In genomic region chr1:47709302-47710074, GRCh38 we compare ENCODE assay signal across 8 cellular contexts.
A peak's percentile ranks its signal among the peaks of the same experiment; 100 is the strongest.
DNase-seq lines count a peak whose midpoint lies in the region; ATAC-seq and TF ChIP-seq lines count a peak whose summit lies in the region.

No MANE protein-coding gene starts in this region.

- POLR2A ChIA-PET in CD4-positive, alpha-beta T cell (lab: Charles Lee) = no interaction called here

- peaks cover 8% of the 10 kb centered on the region for H3K4me1 Mint-ChIP-seq in CD4-positive, alpha-beta T cell (ENCODE audit: low read depth)
- peaks cover 0 to 4% of the 10 kb centered on the region in 2 donors for H3K4me1 Mint-ChIP-seq in immature natural killer cell

- no peaks in the 10 kb centered on the region for H3K36me3 ChIP-seq in prostate gland

- H3K9me3 Mint-ChIP-seq in CD4-positive, alpha-beta T cell = no peaks in the 10 kb centered on the region
- H3K9me3 Mint-ChIP-seq in immature natural killer cell = no peaks in the 10 kb centered on the region

- no peaks in the 10 kb centered on the region for H3K9me3 ChIP-seq in CD4-positive, alpha-beta T cell (ENCODE audit: control insufficient read depth, low read length)
- H3K9me3 ChIP-seq in prostate gland = no peaks in the 10 kb centered on the region

- H3K27me3 ChIP-seq in CD4-positive, alpha-beta T cell (ENCODE audit: control insufficient read depth, insufficient read depth, low read length) = peaks cover 90% of the 10 kb centered on the region
- H3K27me3 ChIP-seq in prostate gland (replicated peaks; ENCODE audit: insufficient read depth) = peaks cover 16% of the 10 kb centered on the region

- H3K4me3 ChIP-seq in HFF-Myc (replicated peaks; ENCODE audit: low read depth, low read length) (peak overlapping the region; percentile 15), WI38 (ENCODE audit: low read depth, low read length) (no peak overlapping the region), prostate gland (peak overlapping the region; percentile 8 to 22)

- peaks cover 9% of the 10 kb centered on the region for H3K4me1 ChIP-seq in prostate gland (replicated peaks)

- TF ChIP-seq CTCF in CD4-positive, alpha-beta T cell (IDR thresholded peaks at IDR 0.05) = no peak
- peak; percentile 11 for TF ChIP-seq CTCF in HFF-Myc (IDR thresholded peaks at IDR 0.05; ENCODE audit: low read depth, low read length, missing control alignments)
- TF ChIP-seq CTCF in WI38 (IDR thresholded peaks at IDR 0.05; ENCODE audit: low read depth, low read length) = 0 out of 2 replicates have a peak, but pooled peaks have one; percentile 15
- peak in 3 of 4 experiments; percentile 8 to 45 (median 23) for TF ChIP-seq CTCF in prostate gland (IDR thresholded peaks at IDR 0.05)

- no peaks in the 10 kb centered on the region for H3K36me3 Mint-ChIP-seq in CD4-positive, alpha-beta T cell (ENCODE audit: low read depth)
- no peaks in the 10 kb centered on the region for H3K36me3 Mint-ChIP-seq in immature natural killer cell

- peak overlapping the region; percentile 30 for H3K4me3 Mint-ChIP-seq in CD4-positive, alpha-beta T cell
- H3K4me3 Mint-ChIP-seq in immature natural killer cell = peak overlapping the region in 2 of 5 donors; percentile 15 to 21

- WGBS in prostate gland = 7% methylated on average over 53 of the region's 81 CpGs

- DNase-seq in CD4-positive, alpha-beta T cell = peak in 1 of 10 experiments; percentile 4
- DNase-seq in HFF-Myc (ENCODE audit: extremely low read depth, low read depth) = no peak
- DNase-seq in globus pallidus (ENCODE audit: low spot score) = peak; percentile 20
- no peak for DNase-seq in prostate gland (ENCODE audit: low spot score)
- no peak for DNase-seq in immature natural killer cell
- no peak for DNase-seq in stimulated activated CD8-positive, alpha-beta memory T cell treated with anti-CD3 and anti-CD28 coated beads, Interleukin-4, amount 100 ng/mL, for 48 hours
- DNase-seq in occipital lobe (lab: John Stamatoyannopoulos, UW) = no peak

- TF ChIP-seq POLR2A in prostate gland (IDR thresholded peaks at IDR 0.05) = no peak

- CTCF ChIA-PET in CD4-positive, alpha-beta T cell (lab: Charles Lee) = interaction anchor here (0.8 to 1.0 kb wide), 4 partner anchors 273 to 516 kb away, joined by 3 to 12 read pairs (median 6); partner anchors contain the start of gene FOXD2

- H3K27me3 Mint-ChIP-seq in CD4-positive, alpha-beta T cell = peaks cover 89% of the 10 kb centered on the region
- peaks cover 10 to 29% (median 15%) of the 10 kb centered on the region in 3 donors for H3K27me3 Mint-ChIP-seq in immature natural killer cell (ENCODE audit: low read depth in 3 of 3)

- intact Hi-C loops in CD4-positive, alpha-beta T cell (cut with DNase I, micrococcal nuclease) = loop anchor here (1.0 to 5.0 kb wide), 5 partner anchors 277 to 532 kb away; no protein-coding TSS in a partner anchor
- intact Hi-C loops in prostate gland (cut with DNase I) = loop anchor here (2.0 to 5.0 kb wide), 2 partner anchors 177 to 273 kb away; no protein-coding TSS in a partner anchor

- peak; percentile 34 for ATAC-seq in CD4-positive, alpha-beta T cell (ENCODE audit: poor library complexity)

- H3K27ac Mint-ChIP-seq in CD4-positive, alpha-beta T cell = no peak overlapping the region
- no peak overlapping the region for H3K27ac Mint-ChIP-seq in immature natural killer cell

- H3K27ac ChIP-seq in CD4-positive, alpha-beta T cell (ENCODE audit: low read depth, low read length) = no peak overlapping the region
- H3K27ac ChIP-seq in prostate gland = peak overlapping the region in 1 of 2 donors; percentile 38
